In genomic region chr6:30881392-30881986, GRCh38 we compare ENCODE assay signal across 9 cellular contexts. TPM values are rescaled to one million over a fixed set of nuclear protein-coding genes. Genes with fewer than 3 reads are reported as not detected.
DNase-seq lines count a peak whose midpoint lies in the region; ATAC-seq, FAIRE-seq and TF ChIP-seq lines count a peak whose summit lies in the region.
"Had no signal": no experiment of that assay in that cellular context is flagged by ENCODE, and none has a peak within 500 bp of the region (broad histone marks: within the 10 kb centered on the region; RNA-seq: fewer than 3 reads in every experiment).

No MANE protein-coding gene starts in this region.

- H3K4me3 ChIP-seq in right cardiac atrium (ENCODE audit: low read length), result no peak overlapping the region
- H3K4me3 ChIP-seq in H1 (ENCODE audit: extremely low read depth in 1 of 4, insufficient read depth in 2 of 4, low read depth in 3 of 4, low read length in 4 of 4), result peak overlapping the region; percentile 41 to 86 (median 52)
- peak overlapping the region; percentile 74 for H3K4me3 ChIP-seq in neural progenitor cell

- TF ChIP-seq RAD21 in H1 (IDR thresholded peaks at IDR 0.05 in 1 of 2, conservative IDR thresholded peaks at IDR 0.05 in 1 of 2; ENCODE audit: low read depth in 2 of 2, low read length in 2 of 2), result no peak

- H4K8ac ChIP-seq in H1 (ENCODE audit: extremely low read depth, insufficient read depth, low read length), result no peak overlapping the region

- TF ChIP-seq EP300 in H1 (IDR thresholded peaks at IDR 0.05; ENCODE audit: borderline replicate concordance in 1 of 2, low read depth in 2 of 2, low read length in 2 of 2), result no peak

- peak overlapping the region; percentile 91 for H2AK5ac ChIP-seq in H1 (ENCODE audit: low read depth, low read length)

- H3K4me2 ChIP-seq in H1 (ENCODE audit: insufficient read depth in 1 of 2, low read depth in 2 of 2, low read length in 2 of 2), result peak overlapping the region; percentile 92 to 94
- H3K4me2 ChIP-seq in neural progenitor cell, result peak overlapping the region; percentile 99

- no peak overlapping the region for H2AFZ ChIP-seq in H1 (ENCODE audit: low read length)
- H2AFZ ChIP-seq in neural progenitor cell (replicated peaks), result no peak overlapping the region

- H3K9me3 Mint-ChIP-seq in neural progenitor cell, result no peaks in the 10 kb centered on the region

- H4K20me1 ChIP-seq in H1 (replicated peaks in 1 of 2; ENCODE audit: control insufficient read depth in 1 of 2, insufficient read depth in 2 of 2, low read length in 2 of 2) (peaks cover 0 to 9% of the 10 kb centered on the region in 2 experiments), neural progenitor cell (ENCODE audit: low read depth) (peaks cover 28% of the 10 kb centered on the region)

- H3K9ac ChIP-seq in H1 (replicated peaks in 1 of 4; ENCODE audit: extremely low read depth in 1 of 4, low read depth in 3 of 4, low read length in 3 of 4) (peak overlapping the region in 3 of 4 experiments; percentile 57 to 66 (median 65); a peak in 4 of 7 replicates), neural progenitor cell (peak overlapping the region; percentile 38)

- 75% methylated on average over 7 of the region's 7 CpGs for WGBS in right cardiac atrium
- 51% methylated on average over 7 of the region's 7 CpGs; no CpG with 5 or more reads in 1 of the 2 experiments for WGBS in H1 (ENCODE audit: extremely low coverage in 1 of 2, insufficient coverage in 1 of 2, insufficient read length in 1 of 2, insufficient replicate concordance in 2 of 2, low coverage in 1 of 2, low lambda C conversion rate in 2 of 2, missing lambda C conversion rate in 1 of 2), 2 experiments

- H2BK15ac ChIP-seq in H1 (ENCODE audit: low read length), result peak overlapping the region; percentile 97

- peak overlapping the region; percentile 7 for H4K5ac ChIP-seq in H1 (ENCODE audit: insufficient read length, low read depth, low read length)

- peaks cover 82% of the 10 kb centered on the region for H3F3A ChIP-seq in neural progenitor cell (ENCODE audit: low read depth)

- H3K56ac ChIP-seq in H1 (replicated peaks; ENCODE audit: insufficient read length, low read depth, low read length), result no peak overlapping the region

- H3K4me1 ChIP-seq in right cardiac atrium (ENCODE audit: control insufficient read depth, insufficient read depth, low read length), result peaks cover 17% of the 10 kb centered on the region
- peaks cover 7 to 53% (median 35%) of the 10 kb centered on the region in 4 experiments for H3K4me1 ChIP-seq in H1 (replicated peaks in 1 of 4; ENCODE audit: control insufficient read depth in 3 of 4, insufficient read depth in 4 of 4, low read length in 3 of 4)
- H3K4me1 ChIP-seq in neural progenitor cell, result peaks cover 46% of the 10 kb centered on the region

- TF ChIP-seq POLR2A in H1 (IDR thresholded peaks at IDR 0.05; ENCODE audit: control extremely low read depth in 1 of 2, low read depth in 2 of 2, low read length in 2 of 2), result no peak

- DNase-seq in right cardiac atrium (no peak), left ventricle myocardium superior (no peak), H1 (ENCODE audit: low read depth in 1 of 2, low spot score in 2 of 2) (no peak), neural progenitor cell (ENCODE audit: low spot score) (peak; percentile 15), NCI-H446 treated with DMSO at 0.1 percent for 48 hours (lab: John Stamatoyannopoulos, UW) (no peak)
- DNase-seq in activated CD8-positive, alpha-beta memory T cell treated with anti-CD3 and anti-CD28 coated beads, Interleukin-2, amount 50 U/mL, for 48 hours, result no peak

- H3K79me2 ChIP-seq in H1 (ENCODE audit: control insufficient read depth in 1 of 2, insufficient read depth in 2 of 2, low read length in 2 of 2), result peaks cover 5 to 38% of the 10 kb centered on the region in 2 experiments; a peak in 3 of 4 replicates
- H3K79me2 ChIP-seq in neural progenitor cell (ENCODE audit: low read depth), result peaks cover 56% of the 10 kb centered on the region

- no peaks in the 10 kb centered on the region for H3K9me3 ChIP-seq in right cardiac atrium (ENCODE audit: control insufficient read depth, low read length)
- H3K9me3 ChIP-seq in H1 (ENCODE audit: insufficient read depth in 2 of 2, low read depth in 1 of 2, low read length in 1 of 2), result no peaks in the 10 kb centered on the region
- H3K9me3 ChIP-seq in neural progenitor cell (ENCODE audit: low read depth), result no peaks in the 10 kb centered on the region

- peak overlapping the region; percentile 99 for H3K27ac Mint-ChIP-seq in neural progenitor cell

- CTCF ChIA-PET in H1 (lab: Charles Lee; ENCODE audit: partially characterized antibody), result interaction anchor here (1.0 to 29.0 kb wide), 16 partner anchors 10 to 428 kb away, joined by 3 to 610 read pairs (median 8); partner anchors contain the start of genes GTF2H4 and VARS2

- H3K79me1 ChIP-seq in H1 (ENCODE audit: low read depth, low read length), result peaks cover 11% of the 10 kb centered on the region; the same call in 1 of the 2 replicates

- H3K18ac ChIP-seq in H1 (ENCODE audit: extremely low read depth, low read length), result peak overlapping the region; percentile 96

- H3K23me2 ChIP-seq in H1 (ENCODE audit: low read depth, low read length), result peaks cover 38% of the 10 kb centered on the region

- peak overlapping the region; percentile 40 for H4K91ac ChIP-seq in H1 (replicated peaks; ENCODE audit: insufficient read length, low read length)

- no peaks in the 10 kb centered on the region for H3K27me3 ChIP-seq in right cardiac atrium (ENCODE audit: control insufficient read depth, insufficient read depth)
- no peaks in the 10 kb centered on the region for H3K27me3 ChIP-seq in H1 (replicated peaks in 1 of 4; ENCODE audit: control insufficient read depth in 3 of 4, extremely low read depth in 1 of 4, insufficient read depth in 3 of 4, low read length in 3 of 4)
- H3K27me3 ChIP-seq in neural progenitor cell, result no peaks in the 10 kb centered on the region

- H3K36me3 ChIP-seq in H1 (ENCODE audit: control insufficient read depth in 2 of 4, insufficient read depth in 4 of 4, low read length in 3 of 4) (no peaks in the 10 kb centered on the region), neural progenitor cell (no peaks in the 10 kb centered on the region)

- POLR2A ChIA-PET in H1 (lab: Charles Lee; ENCODE audit: partially characterized antibody), result interaction anchor here (0.7 to 19.5 kb wide), 14 partner anchors 8 to 290 kb away, joined by 3 to 452 read pairs (median 4); partner anchors contain the start of genes FLOT1, IER3 and VARS2

- peak overlapping the region; percentile 89 for H2BK12ac ChIP-seq in H1 (ENCODE audit: low read depth, low read length)

- H3K4me1 Mint-ChIP-seq in neural progenitor cell, result peaks cover 71% of the 10 kb centered on the region

- ATAC-seq in right cardiac atrium, result no peak
- no peak for ATAC-seq in left ventricle myocardium superior
- ATAC-seq in HG03439 (IDR thresholded peaks at IDR 0.05; ENCODE audit: unreplicated experiment), result no peak
- ATAC-seq in HG02623 (IDR thresholded peaks at IDR 0.05; ENCODE audit: unreplicated experiment), result no peak

- H3K27ac ChIP-seq in right cardiac atrium (ENCODE audit: low read length), result peak overlapping the region; percentile 5
- peak overlapping the region; percentile 70; the same call in 1 of the 2 replicates for H3K27ac ChIP-seq in H1 (ENCODE audit: low read depth, low read length)
- H3K27ac ChIP-seq in neural progenitor cell, result peak overlapping the region; percentile 91

- peaks cover 16% of the 10 kb centered on the region for H3K27me3 Mint-ChIP-seq in neural progenitor cell (ENCODE audit: insufficient read depth, low read depth)

- intact Hi-C loops in right cardiac atrium (cut with DNase I), result loop anchor here in 3 of 4 donors (5.0 to 10.0 kb wide), 2 partner anchors 137 to 139 kb away; partner anchors contain the start of genes FLOT1 (in 3 of the 3) and IER3 (in 3 of the 3)
- intact Hi-C loops in left ventricle myocardium superior (cut with micrococcal nuclease), result no loop called here

- FAIRE-seq in H1 (lab: Jason Lieb, UNC), result no peak
- FAIRE-seq: urothelium cell line had no signal

- H2BK5ac ChIP-seq in H1 (ENCODE audit: low read depth, low read length), result peak overlapping the region; percentile 96

- H2BK20ac ChIP-seq in H1 (ENCODE audit: low read length), result peak overlapping the region; percentile 67

- H3K14ac ChIP-seq in H1 (ENCODE audit: insufficient read length), result no peak overlapping the region

- no peak for TF ChIP-seq CTCF in H1 (IDR thresholded peaks at IDR 0.05; ENCODE audit: control extremely low read depth in 1 of 3, insufficient read depth in 1 of 3, low read depth in 1 of 3, low read length in 3 of 3)
- TF ChIP-seq CTCF in neural progenitor cell (IDR thresholded peaks at IDR 0.05), result no peak

- peak overlapping the region; percentile 8 for H2BK120ac ChIP-seq in H1 (replicated peaks; ENCODE audit: low read depth, low read length)

- no peak overlapping the region for H3K23ac ChIP-seq in H1 (ENCODE audit: insufficient read length)

- H3K4me3 Mint-ChIP-seq in neural progenitor cell, result peak overlapping the region; percentile 97

- peaks cover 3% of the 10 kb centered on the region for H3K36me3 Mint-ChIP-seq in neural progenitor cell

- peak overlapping the region; percentile 18 for H3K4ac ChIP-seq in H1 (replicated peaks; ENCODE audit: insufficient read length, low read depth, low read length)

RNA-seq across cellular contexts. Expression of gene DDR1, which starts 2.8 kb away (rescaled TPM):
- total RNA-seq in right cardiac atrium, result 100 to 1,000 TPM in 2 of 4 donors, 10 to 100 TPM in 2; 96.2 to 120 (median 100) TPM
- 46.9 TPM for polyA plus RNA-seq in right cardiac atrium
- total RNA-seq in left ventricle myocardium superior, result 25.7 TPM
- 181 and 182 TPM in 2 replicates for total RNA-seq in H1 (2021; fragmentation: NEBNext Ultra II Directional; extraction: Animal tissue kit (Norgen Biotek cat#: 25700))
- 99.4 and 134 TPM in 2 replicates for polyA plus RNA-seq in H1 (2011; rRNA removed)
- 110 TPM for polyA plus RNA-seq in H1 (2011; cell fraction: cytosol; rRNA removed)
- 240 TPM for polyA plus RNA-seq in H1 (2011; cell fraction: nucleus; rRNA removed)
- 139 to 201 TPM (median 179 TPM) in 4 replicates for polyA plus RNA-seq in H1 (2012, experiment 1 of 2)
- polyA plus RNA-seq in H1 (2012, experiment 2 of 2), result 146 TPM
- polyA plus RNA-seq in H1 (2013, experiment 1 of 2), result 128 TPM
- 135 TPM for polyA plus RNA-seq in H1 (2013, experiment 2 of 2)
- polyA minus RNA-seq in H1 (2011; rRNA and poly(A)+ RNA removed), result 116 and 120 TPM in 2 replicates
- 196 TPM for polyA minus RNA-seq in H1 (2011; cell fraction: cytosol; rRNA and poly(A)+ RNA removed)
- polyA minus RNA-seq in H1 (2011; cell fraction: nucleus; rRNA and poly(A)+ RNA removed), result 121 TPM
- total RNA-seq in neural progenitor cell (ENCODE audit: low replicate concordance), result 85.3 and 234 TPM in 2 replicates

RNA-seq across cellular contexts. Expression of gene GTF2H4, which starts 26.5 kb away (rescaled TPM):
- total RNA-seq in right cardiac atrium (10 to 100 TPM; 13.6 to 29.7 (median 18.2) TPM), left ventricle myocardium superior (21.4 TPM), neural progenitor cell (ENCODE audit: low replicate concordance) (29.2 and 50.0 TPM in 2 replicates)
- polyA plus RNA-seq in right cardiac atrium (10.6 TPM), H1 (2011; rRNA removed) (42.3 and 46.2 TPM in 2 replicates)
- total RNA-seq in H1 (2021; fragmentation: NEBNext Ultra II Directional; extraction: Animal tissue kit (Norgen Biotek cat#: 25700)), result 49.5 and 53.4 TPM in 2 replicates
- 42.7 TPM for polyA plus RNA-seq in H1 (2011; cell fraction: cytosol; rRNA removed)
- 147 TPM for polyA plus RNA-seq in H1 (2011; cell fraction: nucleus; rRNA removed)
- polyA plus RNA-seq in H1 (2012, experiment 1 of 2), result 36.6 to 48.0 TPM (median 43.7 TPM) in 4 replicates
- polyA plus RNA-seq in H1 (2012, experiment 2 of 2), result 81.6 TPM
- polyA plus RNA-seq in H1 (2013, experiment 1 of 2), result 42.6 TPM
- 40.8 TPM for polyA plus RNA-seq in H1 (2013, experiment 2 of 2)
- polyA minus RNA-seq in H1 (2011; rRNA and poly(A)+ RNA removed), result 27.0 and 29.0 TPM in 2 replicates
- 13.8 TPM for polyA minus RNA-seq in H1 (2011; cell fraction: cytosol; rRNA and poly(A)+ RNA removed)
- polyA minus RNA-seq in H1 (2011; cell fraction: nucleus; rRNA and poly(A)+ RNA removed), result 39.6 TPM

RNA-seq across cellular contexts. Expression of gene VARS2, which starts 32.5 kb away (rescaled TPM):
- total RNA-seq in right cardiac atrium, result 10 to 100 TPM; 14.8 to 20.8 (median 16.9) TPM
- 14.2 TPM for polyA plus RNA-seq in right cardiac atrium
- 18.2 TPM for total RNA-seq in left ventricle myocardium superior
- total RNA-seq in H1 (2021; fragmentation: NEBNext Ultra II Directional; extraction: Animal tissue kit (Norgen Biotek cat#: 25700)), result 41.2 and 47.7 TPM in 2 replicates
- polyA plus RNA-seq in H1 (2011; rRNA removed), result 26.8 and 34.8 TPM in 2 replicates
- 36.0 TPM for polyA plus RNA-seq in H1 (2011; cell fraction: cytosol; rRNA removed)
- polyA plus RNA-seq in H1 (2011; cell fraction: nucleus; rRNA removed), result 180 TPM
- 20.8 to 48.2 TPM (median 43.6 TPM) in 4 replicates for polyA plus RNA-seq in H1 (2012, experiment 1 of 2)
- polyA plus RNA-seq in H1 (2012, experiment 2 of 2), result 31.4 TPM
- 25.2 TPM for polyA plus RNA-seq in H1 (2013, experiment 1 of 2)
- 23.4 TPM for polyA plus RNA-seq in H1 (2013, experiment 2 of 2)
- 34.0 and 41.2 TPM in 2 replicates for polyA minus RNA-seq in H1 (2011; rRNA and poly(A)+ RNA removed)
- 25.2 TPM for polyA minus RNA-seq in H1 (2011; cell fraction: cytosol; rRNA and poly(A)+ RNA removed)
- 32.4 TPM for polyA minus RNA-seq in H1 (2011; cell fraction: nucleus; rRNA and poly(A)+ RNA removed)
- 21.5 and 64.6 TPM in 2 replicates for total RNA-seq in neural progenitor cell (ENCODE audit: low replicate concordance)

RNA-seq across cellular contexts. Expression of gene SFTA2, which starts 50.5 kb away (rescaled TPM):
- under 1 TPM in 1 of 4 donors, not detected in 3; 0.45 TPM for total RNA-seq in right cardiac atrium
- not detected for polyA plus RNA-seq in right cardiac atrium
- not detected for total RNA-seq in left ventricle myocardium superior
- not detected in 2 replicates for total RNA-seq in H1 (2021; fragmentation: NEBNext Ultra II Directional; extraction: Animal tissue kit (Norgen Biotek cat#: 25700))
- polyA plus RNA-seq in H1 (2011; rRNA removed), result not detected in 2 replicates
- not detected for polyA plus RNA-seq in H1 (2011; cell fraction: cytosol; rRNA removed)
- not detected for polyA plus RNA-seq in H1 (2011; cell fraction: nucleus; rRNA removed)
- not detected in 4 replicates for polyA plus RNA-seq in H1 (2012, experiment 1 of 2)
- polyA plus RNA-seq in H1 (2012, experiment 2 of 2), result not detected
- polyA plus RNA-seq in H1 (2013, experiment 1 of 2), result not detected
- not detected for polyA plus RNA-seq in H1 (2013, experiment 2 of 2)
- polyA minus RNA-seq in H1 (2011; rRNA and poly(A)+ RNA removed), result not detected in 2 replicates
- not detected for polyA minus RNA-seq in H1 (2011; cell fraction: cytosol; rRNA and poly(A)+ RNA removed)
- polyA minus RNA-seq in H1 (2011; cell fraction: nucleus; rRNA and poly(A)+ RNA removed), result not detected
- total RNA-seq in neural progenitor cell (ENCODE audit: low replicate concordance), result not detected in 2 replicates

RNA-seq across cellular contexts. Expression of gene MUCL3, which starts 59.3 kb away (rescaled TPM):
- total RNA-seq in right cardiac atrium (not detected), left ventricle myocardium superior (not detected), neural progenitor cell (ENCODE audit: low replicate concordance) (0.03 TPM in 1 of 2 replicates, not detected in the other)
- polyA plus RNA-seq in right cardiac atrium (not detected), H1 (2011; rRNA removed) (0.15 and 0.22 TPM in 2 replicates)
- total RNA-seq in H1 (2021; fragmentation: NEBNext Ultra II Directional; extraction: Animal tissue kit (Norgen Biotek cat#: 25700)), result 0.08 and 0.37 TPM in 2 replicates
- polyA plus RNA-seq in H1 (2011; cell fraction: cytosol; rRNA removed), result 0.18 TPM
- polyA plus RNA-seq in H1 (2011; cell fraction: nucleus; rRNA removed), result 0.41 TPM
- 0.19 to 0.34 TPM (median 0.26 TPM) in 4 replicates for polyA plus RNA-seq in H1 (2012, experiment 1 of 2)
- not detected for polyA plus RNA-seq in H1 (2012, experiment 2 of 2)
- polyA plus RNA-seq in H1 (2013, experiment 1 of 2), result 0.59 TPM
- polyA plus RNA-seq in H1 (2013, experiment 2 of 2), result 0.50 TPM
- polyA minus RNA-seq in H1 (2011; rRNA and poly(A)+ RNA removed), result 0.10 and 0.13 TPM in 2 replicates
- polyA minus RNA-seq in H1 (2011; cell fraction: cytosol; rRNA and poly(A)+ RNA removed), result not detected
- not detected for polyA minus RNA-seq in H1 (2011; cell fraction: nucleus; rRNA and poly(A)+ RNA removed)

Comparison
In these comparisons a context has a peak if more than half of its experiments do, and no peak if none do; other contexts are left out.
1. H3K27ac ChIP-seq: peak in every context shown above with its lines; median percentile 91 in neural progenitor cell; 70 in H1; 5 in right cardiac atrium.